ENCODE assay signal across 19 cellular contexts in genomic region chr11:124079631-124080318, GRCh38. TPM values are rescaled to one million over a fixed set of nuclear protein-coding genes. Genes with fewer than 3 reads are reported as not detected.
DNase-seq lines count a peak whose midpoint lies in the region; ATAC-seq and TF ChIP-seq lines count a peak whose summit lies in the region.
"Had no signal": no experiment of that assay in that cellular context is flagged by ENCODE, and none has a peak within 500 bp of the region (broad histone marks: within the 10 kb centered on the region; RNA-seq: fewer than 3 reads in every experiment).

No MANE protein-coding gene starts in this region.

- H3K9me3 ChIP-seq in mammary epithelial cell (replicated peaks; ENCODE audit: insufficient read depth, low read length): no peaks in the 10 kb centered on the region
- H3K9me3 ChIP-seq in breast epithelium: no peaks in the 10 kb centered on the region
- no peaks in the 10 kb centered on the region for H3K9me3 ChIP-seq in uterus
- H3K9me3 ChIP-seq: Peyer's patch had no signal

- H3K4me1 ChIP-seq in mammary epithelial cell (ENCODE audit: insufficient read depth, low read length) (peaks cover 26% of the 10 kb centered on the region), breast epithelium (no peaks in the 10 kb centered on the region), uterus (no peaks in the 10 kb centered on the region)

- no peak overlapping the region for H3K9ac ChIP-seq in mammary epithelial cell (ENCODE audit: insufficient read depth, low read length)
- H3K9ac ChIP-seq: KMS-11 had no signal

- peak overlapping the region; percentile 45 for H2AFZ ChIP-seq in mammary epithelial cell (ENCODE audit: low read depth, low read length)

- ATAC-seq in HG02981 (IDR thresholded peaks at IDR 0.05; ENCODE audit: unreplicated experiment): no peak
- no peak for ATAC-seq in esophagus mucosa
- ATAC-seq in HG02885 (IDR thresholded peaks at IDR 0.05; ENCODE audit: poor library complexity, unreplicated experiment): no peak

- H3K36me3 ChIP-seq in mammary epithelial cell (ENCODE audit: insufficient read depth, low read length): no peaks in the 10 kb centered on the region
- no peaks in the 10 kb centered on the region for H3K36me3 ChIP-seq in breast epithelium
- H3K36me3 ChIP-seq in uterus: no peaks in the 10 kb centered on the region
- H3K36me3 ChIP-seq: Peyer's patch had no signal

- peak overlapping the region; percentile 16 for H3K27ac Mint-ChIP-seq in neural crest cell (ENCODE audit: unreplicated experiment)
- H3K27ac Mint-ChIP-seq: CD14-positive monocyte had no signal

- TF ChIP-seq POLR2A in breast epithelium (IDR thresholded peaks at IDR 0.05) (no peak), uterus (IDR thresholded peaks at IDR 0.05) (no peak)

- no peaks in the 10 kb centered on the region for H3K4me1 Mint-ChIP-seq in neural crest cell

- H3K4me3 ChIP-seq in mammary epithelial cell (replicated peaks in 1 of 3; ENCODE audit: insufficient read depth in 1 of 3, low read depth in 2 of 3, low read length in 3 of 3): no peak overlapping the region
- no peak overlapping the region for H3K4me3 ChIP-seq in breast epithelium
- no peak overlapping the region for H3K4me3 ChIP-seq in uterus
- H3K4me3 ChIP-seq: Peyer's patch had no signal

- H3K27ac ChIP-seq in mammary epithelial cell (ENCODE audit: insufficient read depth, low read depth, low read length): peak overlapping the region; percentile 14
- H3K27ac ChIP-seq in breast epithelium: peak overlapping the region in 1 of 2 donors; percentile 48
- peak overlapping the region; percentile 94 for H3K27ac ChIP-seq in epithelial cell of prostate
- H3K27ac ChIP-seq in uterus: no peak overlapping the region
- H3K27ac ChIP-seq: KMS-11, Peyer's patch had no signal

- in situ Hi-C loops in mammary epithelial cell (cut with MboI; ENCODE audit: low sequenced_read_pairs in 2 of 2): no loop called here

- no peaks in the 10 kb centered on the region for H3K27me3 ChIP-seq in mammary epithelial cell (ENCODE audit: insufficient read depth, low read length)
- H3K27me3 ChIP-seq in breast epithelium: peaks cover 0 to 18% of the 10 kb centered on the region in 2 donors
- H3K27me3 ChIP-seq in uterus: no peaks in the 10 kb centered on the region
- H3K27me3 ChIP-seq: Peyer's patch had no signal

- no peak overlapping the region for H3K4me3 Mint-ChIP-seq in neural crest cell
- H3K4me3 Mint-ChIP-seq: CD14-positive monocyte had no signal

- TF ChIP-seq CTCF in mammary epithelial cell (conservative IDR thresholded peaks at IDR 0.05 in 1 of 2, IDR thresholded peaks at IDR 0.05 in 1 of 2; ENCODE audit: extremely low read depth in 1 of 2, insufficient read depth in 1 of 2, low read depth in 1 of 2, low read length in 2 of 2) (no peak), breast epithelium (IDR thresholded peaks at IDR 0.05) (no peak), neural crest cell (conservative IDR thresholded peaks at IDR 0.05) (no peak), uterus (IDR thresholded peaks at IDR 0.05) (no peak)

- intact Hi-C loops in mammary epithelial cell (cut with micrococcal nuclease) (loop anchor here (1.0 to 5.0 kb wide), 2 partner anchors 36 to 102 kb away; partner anchors contain the start of genes OR10S1 and VWA5A), breast epithelium (cut with DNase I; ENCODE audit: low total_unique reads) (no loop called here), uterus (cut with DNase I; ENCODE audit: low total_unique reads) (no loop called here)

- H3K36me3 Mint-ChIP-seq in neural crest cell (ENCODE audit: low read depth): no peaks in the 10 kb centered on the region
- H3K36me3 Mint-ChIP-seq: CD14-positive monocyte had no signal

- BruUV-seq in mammary epithelial cell (replicated peaks; lab: Mats Ljungman, UMichigan): no TSS peak

- H3K9me3 Mint-ChIP-seq in neural crest cell: no peaks in the 10 kb centered on the region

- H3K4me2 ChIP-seq in mammary epithelial cell (ENCODE audit: insufficient read depth, low read depth, low read length): no peak overlapping the region
- H3K4me2 ChIP-seq: KMS-11 had no signal

- dilution Hi-C loops in mammary epithelial cell (cut with HindIII; ENCODE audit: low sequenced_read_pairs): no loop called here

- CTCF ChIA-PET in mammary epithelial cell (lab: Charles Lee; ENCODE audit: low non-redundant PET): no interaction called here

- H4K20me1 ChIP-seq in mammary epithelial cell (ENCODE audit: insufficient read depth, low read length): no peaks in the 10 kb centered on the region

- DNase-seq in mammary epithelial cell: no peak
- DNase-seq in breast epithelium (ENCODE audit: low spot score in 2 of 2): no peak
- no peak for DNase-seq in epithelial cell of prostate (ENCODE audit: low read depth, low spot score)
- no peak for DNase-seq in neural crest cell (ENCODE audit: low read depth, low spot score)
- no peak for DNase-seq in uterus
- DNase-seq: 8988T, DMS79 treated with DMSO at 0.1 percent for 48 hours, NCI-H1417, NCI-H2029, NCI-H526, Peyer's patch, SHP77 had no signal

- H3K27me3 Mint-ChIP-seq in neural crest cell (ENCODE audit: low read depth): peaks cover 10% of the 10 kb centered on the region

- WGBS in mammary epithelial cell (ENCODE audit: low coverage, missing lambda C conversion rate): 86% methylated on average over 8 of the region's 8 CpGs

- no peaks in the 10 kb centered on the region for H3K79me2 ChIP-seq in mammary epithelial cell (ENCODE audit: insufficient read depth, low read length)

RNA-seq across cellular contexts. Expression of gene VWA5A, which starts 35.5 kb away (rescaled TPM):
- total RNA-seq in mammary epithelial cell (10 to 100 TPM; 24.7 to 35.2 TPM), breast epithelium (10 to 100 TPM; 28.0 to 64.5 (median 37.4) TPM), neural crest cell (6.1 and 6.4 TPM in 2 replicates), esophagus mucosa (9.6 TPM), uterus (10 to 100 TPM; 10.9 to 31.0 (median 15.0) TPM)
- 22.1 TPM for polyA plus RNA-seq in mammary epithelial cell
- polyA minus RNA-seq in mammary epithelial cell: 20.2 TPM

RNA-seq across cellular contexts. Expression of gene OR10G7, which starts 38.6 kb away (rescaled TPM):
- total RNA-seq in mammary epithelial cell (not detected), breast epithelium (not detected), neural crest cell (not detected in 2 replicates), esophagus mucosa (not detected), uterus (not detected)
- not detected for polyA plus RNA-seq in mammary epithelial cell
- polyA minus RNA-seq in mammary epithelial cell: not detected
- total RNA-seq: M059J, Peyer's patch had no signal
- polyA plus RNA-seq: AG04450, CD14-positive monocyte had no signal

RNA-seq across cellular contexts. Expression of gene OR10G8, which starts 53.2 kb away (rescaled TPM):
- total RNA-seq in mammary epithelial cell (not detected), breast epithelium (not detected), neural crest cell (not detected in 2 replicates), esophagus mucosa (not detected), uterus (not detected)
- not detected for polyA plus RNA-seq in mammary epithelial cell
- polyA minus RNA-seq in mammary epithelial cell: not detected
- total RNA-seq: M059J, Peyer's patch had no signal
- polyA plus RNA-seq: AG04450, CD14-positive monocyte had no signal

RNA-seq across cellular contexts. Expression of gene OR10G9, which starts 57.0 kb away (rescaled TPM):
- under 1 TPM in 1 of 2 donors, not detected in 1; 0.17 TPM for total RNA-seq in mammary epithelial cell
- not detected for polyA plus RNA-seq in mammary epithelial cell
- 9.7 TPM for polyA minus RNA-seq in mammary epithelial cell
- total RNA-seq in breast epithelium: not detected
- total RNA-seq in neural crest cell: not detected in 2 replicates
- not detected for total RNA-seq in esophagus mucosa
- under 1 TPM in 1 of 4 donors, not detected in 3; 0.83 TPM for total RNA-seq in uterus
- total RNA-seq: M059J, Peyer's patch had no signal
- polyA plus RNA-seq: AG04450, CD14-positive monocyte had no signal

Comparison
In these comparisons a context has a peak if more than half of its experiments do, and no peak if none do; other contexts are left out.
1. H3K27ac ChIP-seq: peak in mammary epithelial cell (single experiment) and epithelial cell of prostate (single experiment); none in uterus (0 of 2).